ENCODE assay signal across 9 cellular contexts in the genomic region with DNA sequence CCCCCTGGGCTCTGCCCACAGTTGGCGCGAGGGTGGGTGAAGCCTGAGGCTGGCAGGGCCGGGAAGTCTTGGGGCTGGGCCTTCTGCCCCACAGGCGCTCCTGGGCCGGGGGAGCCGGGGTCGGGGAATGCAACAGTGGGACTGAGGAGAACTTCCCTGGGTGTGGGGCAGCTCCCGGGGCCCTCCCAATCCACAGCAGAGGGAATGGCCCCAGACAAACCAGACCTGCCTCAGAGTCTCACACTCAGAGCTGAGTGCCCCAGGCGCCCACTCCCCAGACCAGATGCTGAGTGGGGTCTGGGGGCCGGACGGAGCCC. TPM values are rescaled to one million over a fixed set of nuclear protein-coding genes. Genes with fewer than 3 reads are reported as not detected.
DNase-seq lines count a peak whose midpoint lies in the region; ATAC-seq and TF ChIP-seq lines count a peak whose summit lies in the region.
"Not testable (repeated sequence)": the region's sequence is repeated elsewhere in the genome, so short reads cannot be mapped to it uniquely, and the experiment has no call there.
"Had no signal": no experiment of that assay in that cellular context is flagged by ENCODE, and none has a peak within 500 bp of the region (broad histone marks: within the 10 kb centered on the region; RNA-seq: fewer than 3 reads in every experiment).

No MANE protein-coding gene starts in this region.

- not testable (repeated sequence) for H3K79me1 ChIP-seq in mesendoderm (ENCODE audit: low read length)

- not testable (repeated sequence) for H3K9me3 ChIP-seq in MG63; ascending aorta; endodermal cell (ENCODE audit: control insufficient read depth, low read length); left ventricle myocardium inferior (replicated peaks); gastrocnemius medialis

- not testable (repeated sequence) for H3K9ac ChIP-seq in endodermal cell (ENCODE audit: extremely low read depth, low read length, poor library complexity, severe bottlenecking)
- H3K9ac ChIP-seq in mesendoderm (ENCODE audit: low read length), result peak overlapping the region; percentile 47

- H3K23ac ChIP-seq in mesendoderm (ENCODE audit: low read length), result not testable (repeated sequence)

- H2BK120ac ChIP-seq in mesendoderm (ENCODE audit: low read depth, low read length), result not testable (repeated sequence)

- peaks cover 26% of the 10 kb centered on the region for H3K36me3 ChIP-seq in MG63
- H3K36me3 ChIP-seq in ascending aorta; endodermal cell (ENCODE audit: control insufficient read depth, insufficient read depth, low read length); left ventricle myocardium inferior; mesendoderm (ENCODE audit: control insufficient read depth, insufficient read depth, low read length); gastrocnemius medialis: not testable (repeated sequence)

- H3K4me2 ChIP-seq in mesendoderm (ENCODE audit: low read length), result not testable (repeated sequence)

- peaks cover 34 to 56% of the 10 kb centered on the region in 2 donors for H3K4me1 ChIP-seq in ascending aorta
- H3K4me1 ChIP-seq in endodermal cell (ENCODE audit: control insufficient read depth, insufficient read depth, low read length); mesendoderm (ENCODE audit: control insufficient read depth, low read depth, low read length): not testable (repeated sequence)
- peaks cover 83% of the 10 kb centered on the region for H3K4me1 ChIP-seq in left ventricle myocardium inferior
- peaks cover 73 to 90% of the 10 kb centered on the region in 2 donors for H3K4me1 ChIP-seq in gastrocnemius medialis

- not testable (repeated sequence) for H3K79me2 ChIP-seq in mesendoderm (ENCODE audit: control insufficient read depth, insufficient read depth, low read length)

- H3K56ac ChIP-seq in mesendoderm (ENCODE audit: low read length), result peak overlapping the region; percentile 49

- not testable (repeated sequence) for H4K5ac ChIP-seq in mesendoderm (ENCODE audit: low read length)

- not testable (repeated sequence) for H2AK5ac ChIP-seq in mesendoderm (ENCODE audit: low read length)

- H3K4me3 ChIP-seq in MG63 (peak overlapping the region; percentile 49), ascending aorta (peak overlapping the region; percentile 44 to 62), left ventricle myocardium inferior (peak overlapping the region; percentile 65), gastrocnemius medialis (peak overlapping the region; percentile 51 to 58 (median 52))
- not testable (repeated sequence) for H3K4me3 ChIP-seq in endodermal cell (ENCODE audit: low read length); mesendoderm (ENCODE audit: low read length)

- not testable (repeated sequence) for H3K27me3 ChIP-seq in MG63; ascending aorta; endodermal cell (ENCODE audit: control insufficient read depth, insufficient read depth, low read length, poor library complexity, severe bottlenecking); left ventricle myocardium inferior (ENCODE audit: low read depth); mesendoderm (ENCODE audit: insufficient read depth, low read length, poor library complexity); gastrocnemius medialis

- in situ Hi-C loops in gastrocnemius medialis (cut with MboI; ENCODE audit: low sequenced_read_pairs in 4 of 4), result not testable (repeated sequence)

- not testable (repeated sequence) for TF ChIP-seq CTCF in C4-2B (conservative IDR thresholded peaks at IDR 0.05); ascending aorta (IDR thresholded peaks at IDR 0.05); endodermal cell (conservative IDR thresholded peaks at IDR 0.05); left ventricle myocardium inferior (IDR thresholded peaks at IDR 0.05; ENCODE audit: borderline replicate concordance); gastrocnemius medialis (IDR thresholded peaks at IDR 0.05 in 4 of 5, conservative IDR thresholded peaks at IDR 0.05 in 1 of 5); type B pancreatic cell (conservative IDR thresholded peaks at IDR 0.05)

- not testable (repeated sequence) for H2BK15ac ChIP-seq in mesendoderm (replicated peaks; ENCODE audit: low read depth)

- intact Hi-C loops in ascending aorta (cut with DNase I); left ventricle myocardium inferior (cut with micrococcal nuclease); gastrocnemius medialis (cut with DNase I; ENCODE audit: low total_unique reads): not testable (repeated sequence)

- H3K27me3 Mint-ChIP-seq in endodermal cell (ENCODE audit: insufficient read depth); type B pancreatic cell: not testable (repeated sequence)

- H3K4me1 Mint-ChIP-seq in endodermal cell; type B pancreatic cell (ENCODE audit: unreplicated experiment): not testable (repeated sequence)

- H2BK5ac ChIP-seq in mesendoderm (ENCODE audit: low read length), result not testable (repeated sequence)

- not testable (repeated sequence) for H3K27ac Mint-ChIP-seq in endodermal cell
- peak overlapping the region; percentile 61 for H3K27ac Mint-ChIP-seq in type B pancreatic cell

- 67 to 82% methylated on average over 7 to 11 of the region's 11 CpGs for WGBS in endodermal cell (ENCODE audit: insufficient coverage in 1 of 2, insufficient read length in 1 of 2), 2 experiments
- no CpG with 5 or more reads among the region's 11 CpGs for WGBS in mesendoderm (ENCODE audit: extremely low coverage, insufficient coverage, low lambda C conversion rate)

- DNase-seq in MG63, result peak; percentile 70
- DNase-seq in ascending aorta (ENCODE audit: low spot score in 2 of 2); endodermal cell; left ventricle myocardium inferior; gastrocnemius medialis; type B pancreatic cell (ENCODE audit: extremely low spot score, unreplicated experiment): not testable (repeated sequence)
- peak; percentile 54 for DNase-seq in mesendoderm

- not testable (repeated sequence) for H3K36me3 Mint-ChIP-seq in endodermal cell (ENCODE audit: low read depth); type B pancreatic cell

- H3K27ac ChIP-seq in C4-2B, result peak overlapping the region; percentile 80
- peak overlapping the region; percentile 94 to 99 for H3K27ac ChIP-seq in ascending aorta
- peak overlapping the region; percentile 84 for H3K27ac ChIP-seq in endodermal cell (ENCODE audit: low read depth, low read length)
- peak overlapping the region; percentile 97 for H3K27ac ChIP-seq in left ventricle myocardium inferior (replicated peaks)
- H3K27ac ChIP-seq in mesendoderm (ENCODE audit: low read depth, low read length), result peak overlapping the region; percentile 94
- peak overlapping the region; percentile 98 to 100 (median 98) for H3K27ac ChIP-seq in gastrocnemius medialis

- H4K8ac ChIP-seq in mesendoderm (ENCODE audit: low read depth, low read length), result peak overlapping the region; percentile 59

- ATAC-seq in gastrocnemius medialis, result peak in 1 of 2 donors; percentile 1

- TF ChIP-seq POLR2A in gastrocnemius medialis (IDR thresholded peaks at IDR 0.05), result not testable (repeated sequence)

- H3K4me3 Mint-ChIP-seq in endodermal cell, result not testable (repeated sequence)
- H3K4me3 Mint-ChIP-seq in type B pancreatic cell, result peak overlapping the region; percentile 31

- H3K9me3 Mint-ChIP-seq in endodermal cell, type B pancreatic cell: not testable (repeated sequence)

- peak overlapping the region; percentile 87 for H3K18ac ChIP-seq in mesendoderm (ENCODE audit: low read length)

- H3K4ac ChIP-seq in mesendoderm (ENCODE audit: low read depth, low read length), result peak overlapping the region; percentile 2

RNA-seq across cellular contexts. Expression of a gene that starts 11.4 kb away (rescaled TPM):
- total RNA-seq in MG63 (2014; rRNA removed; shearing (Covaris generic); ENCODE audit: low replicate concordance), result 60.2 and 106 TPM in 2 replicates
- 551 TPM for total RNA-seq in ascending aorta
- total RNA-seq in endodermal cell, result 100 to 1,000 TPM; 104 to 110 TPM
- 71.3 TPM for polyA plus RNA-seq in endodermal cell (2013, experiment 1 of 2)
- polyA plus RNA-seq in endodermal cell (2013, experiment 2 of 2), result 71.3 TPM
- 83.9 TPM for total RNA-seq in left ventricle myocardium inferior
- polyA plus RNA-seq in mesendoderm (2013, experiment 1 of 2), result 15.0 TPM
- polyA plus RNA-seq in mesendoderm (2013, experiment 2 of 2), result 15.3 TPM
- total RNA-seq in gastrocnemius medialis, result 100 to 1,000 TPM; 168 to 376 (median 339) TPM
- 76.2 and 131 TPM in 2 replicates for total RNA-seq in type B pancreatic cell (ENCODE audit: low replicate concordance)

RNA-seq across cellular contexts. Expression of a gene that starts 24.1 kb away (rescaled TPM):
- not detected in 2 replicates for total RNA-seq in MG63 (2014; rRNA removed; shearing (Covaris generic); ENCODE audit: low replicate concordance)
- total RNA-seq in ascending aorta (not detected), endodermal cell (1 to 10 TPM; 3.2 to 4.9 TPM), left ventricle myocardium inferior (1.7 TPM), gastrocnemius medialis (1 to 10 TPM in 2 of 4 donors, not detected in 2; 1.3 to 4.2 TPM), type B pancreatic cell (ENCODE audit: low replicate concordance) (7.4 and 9.9 TPM in 2 replicates)
- 5.8 TPM for polyA plus RNA-seq in endodermal cell (2013, experiment 1 of 2)
- polyA plus RNA-seq in endodermal cell (2013, experiment 2 of 2), result 4.6 TPM
- 1.9 TPM for polyA plus RNA-seq in mesendoderm (2013, experiment 1 of 2)
- polyA plus RNA-seq in mesendoderm (2013, experiment 2 of 2), result 1.3 TPM
- total RNA-seq: activated B cell treated with CpG ODN at 0.5 μM for 24 hours had no signal

RNA-seq across cellular contexts. Expression of a gene that starts 31.2 kb away (rescaled TPM):
- total RNA-seq in MG63 (2014; rRNA removed; shearing (Covaris generic); ENCODE audit: low replicate concordance), result 68.0 and 111 TPM in 2 replicates
- total RNA-seq in ascending aorta, result 39.6 TPM
- total RNA-seq in endodermal cell, result 100 to 1,000 TPM; 108 to 110 TPM
- polyA plus RNA-seq in endodermal cell (2013, experiment 1 of 2), result 54.6 TPM
- polyA plus RNA-seq in endodermal cell (2013, experiment 2 of 2), result 52.1 TPM
- total RNA-seq in left ventricle myocardium inferior, result 26.0 TPM
- polyA plus RNA-seq in mesendoderm (2013, experiment 1 of 2), result 124 TPM
- polyA plus RNA-seq in mesendoderm (2013, experiment 2 of 2), result 126 TPM
- 10 to 100 TPM; 39.5 to 71.4 (median 55.9) TPM for total RNA-seq in gastrocnemius medialis
- total RNA-seq in type B pancreatic cell (ENCODE audit: low replicate concordance), result 71.0 and 81.6 TPM in 2 replicates
